In genomic region chr6:28791002-28791383, GRCh38 we compare ENCODE assay signal across 19 cellular contexts.
DNase-seq lines count a peak whose midpoint lies in the region; ATAC-seq and TF ChIP-seq lines count a peak whose summit lies in the region.
"Had no signal": no experiment of that assay in that cellular context is flagged by ENCODE, and none has a peak within 500 bp of the region (broad histone marks: within the 10 kb centered on the region; RNA-seq: fewer than 3 reads in every experiment).

No MANE protein-coding gene starts in this region.

- peaks cover 17% of the 10 kb centered on the region for H3K4me1 Mint-ChIP-seq in GM23338
- H3K4me1 Mint-ChIP-seq in activated T-helper 2 cell treated with anti-CD3 and anti-CD28 coated beads, Interferon-gamma antibody, Interleukin-2, Interleukin-4, amounts not matched to agents 10 μg/mL and 5 μg/mL and 100 μg/mL, durations not matched to agents 14 hours and 24 hours and 36 hours (ENCODE audit: low read depth): peaks cover 28% of the 10 kb centered on the region
- H3K4me1 Mint-ChIP-seq in nephron: peaks cover 25% of the 10 kb centered on the region
- no peaks in the 10 kb centered on the region for H3K4me1 Mint-ChIP-seq in activated T-helper 17 cell treated with anti-CD3 and anti-CD28 coated beads, Interleukin-2, amount 50 U/mL, for 72 hours

- H4K20me1 ChIP-seq in GM23338 (replicated peaks; ENCODE audit: insufficient read depth): no peaks in the 10 kb centered on the region; the same call in 1 of the 2 replicates

- peak overlapping the region; percentile 63; the same call in 1 of the 2 replicates for H3K4me3 ChIP-seq in GM23338
- H3K4me3 ChIP-seq in HUES64 (ENCODE audit: low read length): peak overlapping the region; percentile 73
- no peak overlapping the region for H3K4me3 ChIP-seq in esophagus squamous epithelium
- H3K4me3 ChIP-seq: heart left ventricle, upper lobe of left lung had no signal

- peak overlapping the region; percentile 54 for H3K4me2 ChIP-seq in GM23338

- H3K27me3 ChIP-seq in GM23338 (ENCODE audit: insufficient read depth) (peaks cover 83% of the 10 kb centered on the region), HUES64 (ENCODE audit: insufficient read depth, low read length) (peaks cover 84% of the 10 kb centered on the region), esophagus squamous epithelium (peaks cover 0 to 100% (median 46%) of the 10 kb centered on the region in 4 donors)

- no peaks in the 10 kb centered on the region for H3K36me3 ChIP-seq in GM23338 (ENCODE audit: insufficient read depth)
- no peaks in the 10 kb centered on the region for H3K36me3 ChIP-seq in HUES64 (ENCODE audit: insufficient read depth, low read length)
- H3K36me3 ChIP-seq in esophagus squamous epithelium: no peaks in the 10 kb centered on the region
- H3K36me3 ChIP-seq: heart left ventricle, upper lobe of left lung had no signal

- no peak overlapping the region for H3K27ac Mint-ChIP-seq in GM23338
- H3K27ac Mint-ChIP-seq in activated T-helper 2 cell treated with anti-CD3 and anti-CD28 coated beads, Interferon-gamma antibody, Interleukin-2, Interleukin-4, amounts not matched to agents 10 μg/mL and 5 μg/mL and 100 μg/mL, durations not matched to agents 14 hours and 24 hours and 36 hours: no peak overlapping the region
- H3K27ac Mint-ChIP-seq in nephron: no peak overlapping the region
- no peak overlapping the region for H3K27ac Mint-ChIP-seq in activated T-helper 17 cell treated with anti-CD3 and anti-CD28 coated beads, Interleukin-2, amount 50 U/mL, for 72 hours
- H3K27ac Mint-ChIP-seq: activated CD4-positive, alpha-beta T cell treated with anti-CD3 and anti-CD28 coated beads, Interleukin-2, amount 10 ng/mL, durations not matched to agents 7 days and 5 days had no signal

- intact Hi-C loops in activated T-helper 2 cell treated with anti-CD3 and anti-CD28 coated beads, Interferon-gamma antibody, Interleukin-2, Interleukin-4, amounts not matched to agents 10 μg/mL and 5 μg/mL and 100 μg/mL, durations not matched to agents 14 hours and 24 hours and 36 hours (cut with micrococcal nuclease): no loop called here
- intact Hi-C loops in esophagus squamous epithelium (cut with DNase I): no loop called here

- no peak for TF ChIP-seq POLR2A in esophagus squamous epithelium (IDR thresholded peaks at IDR 0.05)

- H3K27ac ChIP-seq in GM23338 (ENCODE audit: low read depth) (no peak overlapping the region), HUES64 (ENCODE audit: low read depth, low read length) (no peak overlapping the region), esophagus squamous epithelium (no peak overlapping the region)
- H3K27ac ChIP-seq: C4-2B, heart left ventricle, upper lobe of left lung had no signal

- ATAC-seq in GM23338 (no peak), GM18867 (IDR thresholded peaks at IDR 0.05; ENCODE audit: unreplicated experiment) (no peak)
- no peak for ATAC-seq in activated T-helper 17 cell treated with anti-CD3 and anti-CD28 coated beads, Interleukin-2, amount 50 U/mL, for 72 hours (replicated peaks)
- ATAC-seq: heart left ventricle had no signal

- no peaks in the 10 kb centered on the region for H3K9me3 ChIP-seq in HUES64 (ENCODE audit: insufficient read depth, low read depth, low read length)
- H3K9me3 ChIP-seq in esophagus squamous epithelium: peaks cover 0 to 6% (median 0%) of the 10 kb centered on the region in 3 donors

- H3K27me3 Mint-ChIP-seq in GM23338 (ENCODE audit: insufficient read depth, low read depth, poor library complexity): peaks cover 91% of the 10 kb centered on the region
- H3K27me3 Mint-ChIP-seq in activated T-helper 2 cell treated with anti-CD3 and anti-CD28 coated beads, Interferon-gamma antibody, Interleukin-2, Interleukin-4, amounts not matched to agents 10 μg/mL and 5 μg/mL and 100 μg/mL, durations not matched to agents 14 hours and 24 hours and 36 hours (ENCODE audit: low read depth): peaks cover 86% of the 10 kb centered on the region
- H3K27me3 Mint-ChIP-seq in nephron (ENCODE audit: low read depth): peaks cover 100% of the 10 kb centered on the region
- peaks cover 79% of the 10 kb centered on the region for H3K27me3 Mint-ChIP-seq in activated T-helper 17 cell treated with anti-CD3 and anti-CD28 coated beads, Interleukin-2, amount 50 U/mL, for 72 hours

- H3K4me3 Mint-ChIP-seq in GM23338 (peak overlapping the region; percentile 84), nephron (peak overlapping the region; percentile 80 to 92 (median 89))
- H3K4me3 Mint-ChIP-seq in activated T-helper 2 cell treated with anti-CD3 and anti-CD28 coated beads, Interferon-gamma antibody, Interleukin-2, Interleukin-4, amounts not matched to agents 10 μg/mL and 5 μg/mL and 100 μg/mL, durations not matched to agents 14 hours and 24 hours and 36 hours (ENCODE audit: low read depth): peak overlapping the region; percentile 9
- H3K4me3 Mint-ChIP-seq in activated T-helper 17 cell treated with anti-CD3 and anti-CD28 coated beads, Interleukin-2, amount 50 U/mL, for 72 hours: no peak overlapping the region
- H3K4me3 Mint-ChIP-seq: activated CD4-positive, alpha-beta T cell treated with anti-CD3 and anti-CD28 coated beads, Interleukin-2, amount 10 ng/mL, durations not matched to agents 7 days and 5 days had no signal

- no peaks in the 10 kb centered on the region for H3K79me2 ChIP-seq in GM23338 (replicated peaks; ENCODE audit: insufficient read depth)

- TF ChIP-seq CTCF in GM23338 (conservative IDR thresholded peaks at IDR 0.05; ENCODE audit: low read depth in 2 of 2): no peak
- no peak for TF ChIP-seq CTCF in nephron (IDR thresholded peaks at IDR 0.05; ENCODE audit: unreplicated experiment in 3 of 3)
- TF ChIP-seq CTCF in esophagus squamous epithelium (IDR thresholded peaks at IDR 0.05): no peak

- DNase-seq in GM23338 (ENCODE audit: low spot score) (no peak), esophagus squamous epithelium (lab: John Stamatoyannopoulos, UW) (no peak)
- no peak for DNase-seq in activated T-helper 2 cell treated with anti-CD3 and anti-CD28 coated beads, Interferon-gamma antibody, Interleukin-2, Interleukin-4, amounts not matched to agents 10 μg/mL and 5 μg/mL and 100 μg/mL, durations not matched to agents 14 hours and 24 hours and 36 hours (ENCODE audit: low spot score)
- DNase-seq: activated CD4-positive, alpha-beta T cell treated with anti-CD3 and anti-CD28 coated beads, Interleukin-2, amount 10 ng/mL, durations not matched to agents 7 days and 5 days; caudate nucleus; DMS79 treated with DMSO at 0.1 percent for 48 hours; effector CD8-positive, alpha-beta T cell; heart left ventricle; kidney; NCI-H2081 treated with DMSO at 0.1 percent for 48 hours; NCI-H526; stimulated activated CD4-positive, alpha-beta T cell treated with anti-CD3 and anti-CD28 coated beads, Interleukin-2, amount 100 ng/mL, for 48 hours; stimulated activated CD8-positive, alpha-beta memory T cell treated with anti-CD3 and anti-CD28 coated beads, Interleukin-4, amount 100 ng/mL, for 48 hours; upper lobe of left lung had no signal

- H3K4me1 ChIP-seq in GM23338 (ENCODE audit: insufficient read depth): peaks cover 12% of the 10 kb centered on the region
- H3K4me1 ChIP-seq in HUES64 (ENCODE audit: insufficient read depth, low read length): 0 out of 2 replicates have a peak, but pooled peaks cover 5% of the 10 kb centered on the region
- H3K4me1 ChIP-seq in esophagus squamous epithelium: peaks cover 0 to 23% (median 0%) of the 10 kb centered on the region in 3 donors

- peaks cover 3% of the 10 kb centered on the region; the same call in 1 of the 3 replicates for H3K36me3 Mint-ChIP-seq in GM23338 (ENCODE audit: low read depth)
- H3K36me3 Mint-ChIP-seq in activated T-helper 2 cell treated with anti-CD3 and anti-CD28 coated beads, Interferon-gamma antibody, Interleukin-2, Interleukin-4, amounts not matched to agents 10 μg/mL and 5 μg/mL and 100 μg/mL, durations not matched to agents 14 hours and 24 hours and 36 hours (ENCODE audit: low read depth): peaks cover 6% of the 10 kb centered on the region
- H3K36me3 Mint-ChIP-seq in nephron (ENCODE audit: low read depth): no peaks in the 10 kb centered on the region
- H3K36me3 Mint-ChIP-seq in activated T-helper 17 cell treated with anti-CD3 and anti-CD28 coated beads, Interleukin-2, amount 50 U/mL, for 72 hours (ENCODE audit: low read depth): peaks cover 24% of the 10 kb centered on the region

- WGBS in HUES64: 50% methylated on average over 6 of the region's 6 CpGs
- WGBS in esophagus squamous epithelium, 2 donors: 22 to 33% methylated on average over 6 of the region's 6 CpGs

- no peaks in the 10 kb centered on the region for H3K9me2 ChIP-seq in GM23338 (ENCODE audit: insufficient read depth)

- H2AFZ ChIP-seq in GM23338: no peak overlapping the region

- peaks cover 16% of the 10 kb centered on the region for H3F3A ChIP-seq in GM23338 (replicated peaks; ENCODE audit: low read depth)

- H3K9me3 Mint-ChIP-seq in GM23338: peaks cover 19% of the 10 kb centered on the region; the same call in 2 of the 3 replicates
- peaks cover 5% of the 10 kb centered on the region for H3K9me3 Mint-ChIP-seq in activated T-helper 2 cell treated with anti-CD3 and anti-CD28 coated beads, Interferon-gamma antibody, Interleukin-2, Interleukin-4, amounts not matched to agents 10 μg/mL and 5 μg/mL and 100 μg/mL, durations not matched to agents 14 hours and 24 hours and 36 hours
- H3K9me3 Mint-ChIP-seq in nephron: peaks cover 14% of the 10 kb centered on the region
- H3K9me3 Mint-ChIP-seq in activated T-helper 17 cell treated with anti-CD3 and anti-CD28 coated beads, Interleukin-2, amount 50 U/mL, for 72 hours: peaks cover 6% of the 10 kb centered on the region

- no peak overlapping the region for H3K9ac ChIP-seq in HUES64 (ENCODE audit: low read depth, low read length)

TF ChIP-seq in GM23338, 12 proteins besides CTCF, POLR2A, EP300 and RAD21 (continues in another document):
- TF ChIP-seq STAT1 (IDR thresholded peaks at IDR 0.05; ENCODE audit: unreplicated experiment): no peak
- no peak for TF ChIP-seq ZNF331 (CRISPR knock-in tag; IDR thresholded peaks at IDR 0.05; ENCODE audit: low read depth)
- TF ChIP-seq, protein P1, sequence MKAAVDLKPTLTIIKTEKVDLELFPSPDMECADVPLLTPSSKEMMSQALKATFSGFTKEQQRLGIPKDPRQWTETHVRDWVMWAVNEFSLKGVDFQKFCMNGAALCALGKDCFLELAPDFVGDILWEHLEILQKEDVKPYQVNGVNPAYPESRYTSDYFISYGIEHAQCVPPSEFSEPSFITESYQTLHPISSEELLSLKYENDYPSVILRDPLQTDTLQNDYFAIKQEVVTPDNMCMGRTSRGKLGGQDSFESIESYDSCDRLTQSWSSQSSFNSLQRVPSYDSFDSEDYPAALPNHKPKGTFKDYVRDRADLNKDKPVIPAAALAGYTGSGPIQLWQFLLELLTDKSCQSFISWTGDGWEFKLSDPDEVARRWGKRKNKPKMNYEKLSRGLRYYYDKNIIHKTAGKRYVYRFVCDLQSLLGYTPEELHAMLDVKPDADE (IDR thresholded peaks at IDR 0.05): no peak
- no peak for TF ChIP-seq NANOG (IDR thresholded peaks at IDR 0.05; ENCODE audit: borderline replicate concordance)

Comparison
In these comparisons a context has a peak if more than half of its experiments do, and no peak if none do; other contexts are left out.
1. H3K4me3 ChIP-seq: peak in GM23338 (single experiment) and HUES64 (single experiment); none in esophagus squamous epithelium (0 of 4).